ENCODE assay signal across 8 cellular contexts in the genomic region with DNA sequence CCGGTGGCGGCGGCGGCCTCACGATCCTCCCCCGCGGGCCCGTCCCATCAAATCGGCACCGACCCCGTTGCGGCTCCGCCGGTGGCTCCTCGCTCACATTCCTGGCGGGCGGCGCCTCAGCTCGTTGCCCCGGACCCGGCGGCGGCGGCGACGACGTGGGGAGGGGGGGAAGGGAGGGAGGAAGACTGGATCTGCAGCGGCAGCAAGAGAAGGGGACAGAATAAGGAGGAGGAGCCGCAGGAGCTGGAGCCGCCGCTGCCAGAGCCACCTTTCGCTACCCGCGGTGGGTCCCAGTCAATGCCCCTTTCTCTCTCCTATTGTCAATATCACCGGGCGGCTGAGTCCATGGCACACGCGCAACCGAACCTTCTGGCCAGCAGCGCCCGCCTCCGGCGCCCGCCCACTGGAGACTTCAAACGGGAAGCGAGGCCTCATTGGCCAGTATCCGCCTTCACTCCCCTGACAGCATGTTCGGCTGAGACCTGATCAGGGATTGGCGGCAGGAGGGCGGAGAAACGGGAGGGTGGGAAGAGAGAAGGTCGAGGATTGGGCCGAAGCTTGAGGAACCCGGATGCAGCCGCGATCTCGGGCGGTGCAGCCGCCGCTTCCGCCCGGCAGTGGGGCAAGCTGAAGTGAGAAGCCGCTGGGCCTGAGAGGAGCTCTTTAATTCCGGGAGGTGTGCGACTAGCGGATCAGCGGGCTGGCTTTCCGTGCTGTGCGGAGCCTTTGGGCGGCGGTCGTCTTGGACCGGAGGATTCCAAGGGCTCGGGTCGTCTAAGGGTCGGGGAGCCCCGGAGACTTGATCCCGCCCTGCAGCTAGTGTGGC. TPM values are rescaled to one million over a fixed set of nuclear protein-coding genes. Genes with fewer than 3 reads are reported as not detected.
DNase-seq lines count a peak whose midpoint lies in the region; ATAC-seq and TF ChIP-seq lines count a peak whose summit lies in the region.

PPP2R5E (minus strand) TSS at position 378 of the 826 bp plus-strand sequence. CDS start 3,692 bp downstream, outside the sequence.

- H3K27ac ChIP-seq in CD8-positive, alpha-beta memory T cell (ENCODE audit: low read depth, low read length): peak within 1 kb of the TSS; percentile 92
- H3K27ac ChIP-seq in lung (ENCODE audit: low read depth in 1 of 2, low read length in 1 of 2): peak within 1 kb of the TSS; percentile 78 to 97

- POLR2A ChIA-PET in CD8-positive, alpha-beta memory T cell (lab: Charles Lee): interaction anchor here (0.6 to 2.3 kb wide), 5 partner anchors 11 to 321 kb away, joined by 3 to 22 read pairs (median 3); partner anchors contain the start of gene WDR89

- H3K36me3 Mint-ChIP-seq in CD8-positive, alpha-beta memory T cell: peaks cover 8 to 33% (median 8%) of the 10 kb centered on the region in 3 donors

- H3K27me3 Mint-ChIP-seq in CD8-positive, alpha-beta memory T cell: no peaks in the 10 kb centered on the region

- TF ChIP-seq CTCF in lung (IDR thresholded peaks at IDR 0.05; ENCODE audit: control extremely low read depth, extremely low read depth): no peak

- peaks cover 33 to 40% (median 38%) of the 10 kb centered on the region in 3 donors for H3K4me1 Mint-ChIP-seq in CD8-positive, alpha-beta memory T cell

- peak within 1 kb of the TSS; percentile 91 to 99 (median 97) for H3K4me3 Mint-ChIP-seq in CD8-positive, alpha-beta memory T cell

- H3K27ac Mint-ChIP-seq in CD8-positive, alpha-beta memory T cell: peak within 1 kb of the TSS; percentile 81 to 99 (median 95)

- no peaks in the 10 kb centered on the region for H3K27me3 ChIP-seq in CD8-positive, alpha-beta memory T cell (ENCODE audit: insufficient read depth, low read length, poor library complexity, severe bottlenecking)
- H3K27me3 ChIP-seq in lung (ENCODE audit: control insufficient read depth, insufficient read depth): no peaks in the 10 kb centered on the region

- WGBS in lung, 2 donors: 0 to 1% methylated on average over 65 to 78 of the region's 78 CpGs

- peaks cover 26% of the 10 kb centered on the region for H3K4me1 ChIP-seq in CD8-positive, alpha-beta memory T cell (ENCODE audit: insufficient read depth, low read length)
- H3K4me1 ChIP-seq in lung (ENCODE audit: control insufficient read depth in 2 of 2, insufficient read depth in 2 of 2, low read length in 2 of 2): peaks cover 0 to 3% of the 10 kb centered on the region in 2 donors

- H3K36me3 ChIP-seq in CD8-positive, alpha-beta memory T cell (ENCODE audit: insufficient read depth, low read length): peaks cover 9% of the 10 kb centered on the region
- peaks cover 0 to 2% of the 10 kb centered on the region in 2 donors for H3K36me3 ChIP-seq in lung (ENCODE audit: control insufficient read depth in 2 of 2, insufficient read depth in 2 of 2, low read length in 2 of 2)

- peak; percentile 96 to 99 (median 98) for DNase-seq in CD8-positive, alpha-beta memory T cell
- DNase-seq in HS-5 (ENCODE audit: low read depth) (peak; percentile 93), lung (ENCODE audit: low spot score) (peak; percentile 99)
- DNase-seq in NK-92 treated with Interleukin-12 subunit alpha and Interleukin-12 subunit beta, amount 100 ng/mL, for 24 hours (lab: John Stamatoyannopoulos, UW): peak; percentile 96
- peak; percentile 97 for DNase-seq in activated CD8-positive, alpha-beta memory T cell treated with anti-CD3 and anti-CD28 coated beads for 24 hours
- peak; percentile 95 for DNase-seq in effector CD8-positive, alpha-beta T cell (lab: John Stamatoyannopoulos, UW)
- DNase-seq in stimulated activated CD4-positive, alpha-beta T cell treated with anti-CD3 and anti-CD28 coated beads, TNF-alpha, amount 100 ng/mL, for 4 hours (ENCODE audit: low read depth in 3 of 3): peak; percentile 83 to 97 (median 94)

- H3K9me3 Mint-ChIP-seq in CD8-positive, alpha-beta memory T cell: no peaks in the 10 kb centered on the region

- peak within 1 kb of the TSS; percentile 97 for H3K4me3 ChIP-seq in CD8-positive, alpha-beta memory T cell (ENCODE audit: low read length)
- H3K4me3 ChIP-seq in lung: peak within 1 kb of the TSS; percentile 94

- no peaks in the 10 kb centered on the region for H3K9me3 ChIP-seq in CD8-positive, alpha-beta memory T cell (ENCODE audit: low read length)
- no peaks in the 10 kb centered on the region for H3K9me3 ChIP-seq in lung (ENCODE audit: control insufficient read depth in 2 of 2, insufficient read depth in 1 of 2, low read length in 1 of 2)

- ATAC-seq in GM19468 (IDR thresholded peaks at IDR 0.05; ENCODE audit: extremely low read depth, unreplicated experiment) (peak; percentile 98), lung (ENCODE audit: insufficient read depth, low FRiP score) (peak; percentile 99)

- CTCF ChIA-PET in CD8-positive, alpha-beta memory T cell (lab: Charles Lee): interaction anchor here (1.1 to 1.5 kb wide), 4 partner anchors 16 to 227 kb away, joined by 3 to 4 read pairs (median 4); no protein-coding TSS in a partner anchor

RNA-seq across cellular contexts. Expression of gene PPP2R5E, which starts in this region (rescaled TPM):
- 10 to 100 TPM; 55.0 to 56.5 TPM for total RNA-seq in CD8-positive, alpha-beta memory T cell
- 39.3 TPM for polyA plus RNA-seq in CD8-positive, alpha-beta memory T cell
- 10 to 100 TPM; 41.2 to 42.5 TPM for total RNA-seq in lung
- 10 to 100 TPM in 1 of 2 donors, 1 to 10 TPM in 1; 9.0 to 10.2 TPM for polyA plus RNA-seq in lung

Comparison
In these comparisons a context has a peak if more than half of its experiments do, and no peak if none do; other contexts are left out.
1. Peak in every context shown above with its lines: DNase-seq, ATAC-seq, H3K4me3 ChIP-seq and H3K27ac ChIP-seq.